In the genomic region with DNA sequence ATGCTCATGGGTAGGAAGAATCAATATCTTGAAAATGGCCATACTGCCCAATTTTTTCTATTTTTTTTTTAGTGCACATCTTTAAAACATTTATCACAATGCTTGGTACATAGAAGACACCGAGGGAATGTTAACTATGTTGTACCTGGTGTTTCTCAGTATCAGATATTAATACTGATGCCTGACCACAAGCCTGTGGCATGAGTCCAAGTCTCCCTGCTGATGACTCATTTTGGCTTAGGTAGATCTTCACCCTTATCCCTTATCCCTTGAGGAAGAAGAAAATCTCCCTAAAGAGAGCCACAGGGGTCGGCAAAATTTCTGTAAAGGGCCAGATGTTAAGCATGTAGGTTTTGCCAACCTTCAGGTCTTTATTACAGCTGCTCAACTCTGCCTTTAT, we compare ENCODE assay signal across 15 cellular contexts. TPM values are rescaled to one million over a fixed set of nuclear protein-coding genes. Genes with fewer than 3 reads are reported as not detected.
DNase-seq lines count a peak whose midpoint lies in the region; ATAC-seq and TF ChIP-seq lines count a peak whose summit lies in the region.
"Had no signal": no experiment of that assay in that cellular context is flagged by ENCODE, and none has a peak within 500 bp of the region (broad histone marks: within the 10 kb centered on the region; RNA-seq: fewer than 3 reads in every experiment).

No MANE protein-coding gene starts in this region.

- peak overlapping the region; percentile 48 for H3K4me2 ChIP-seq in PC-9

- no peak for TF ChIP-seq POLR2A in uterus (IDR thresholded peaks at IDR 0.05)

- no peak overlapping the region for H2AFZ ChIP-seq in PC-9

- POLR2A ChIA-PET in PC-9 (lab: Charles Lee; ENCODE audit: unreplicated experiment) = no interaction called here

- H3K27me3 ChIP-seq in PC-9 (ENCODE audit: insufficient read depth, low read depth) (no peaks in the 10 kb centered on the region), uterus (no peaks in the 10 kb centered on the region)
- H3K27me3 ChIP-seq: body of pancreas, esophagus squamous epithelium, left lung, testis had no signal

- H3K79me2 ChIP-seq in PC-9 (ENCODE audit: low read depth) = no peaks in the 10 kb centered on the region

- no peak for ATAC-seq in GM19035 (IDR thresholded peaks at IDR 0.05; ENCODE audit: unreplicated experiment)
- ATAC-seq: body of pancreas, left lung, T-helper 17 cell had no signal

- intact Hi-C loops in PC-9 (cut with micrococcal nuclease; ENCODE audit: unreplicated experiment) (loop anchor here (5.0 kb wide), 2 partner anchors 33 to 188 kb away; a partner anchor contains a TSS), uterus (cut with DNase I; ENCODE audit: low total_unique reads) (no loop called here)

- H3K36me3 ChIP-seq in PC-9 (ENCODE audit: low read depth) (0 out of 2 replicates have a peak, but pooled peaks cover 4% of the 10 kb centered on the region), uterus (no peaks in the 10 kb centered on the region)
- H3K36me3 ChIP-seq: esophagus squamous epithelium, left lung had no signal

- no peaks in the 10 kb centered on the region for H3K9me2 ChIP-seq in PC-9 (ENCODE audit: insufficient read depth)

- H4K20me1 ChIP-seq in PC-9 (ENCODE audit: insufficient read depth) = no peaks in the 10 kb centered on the region

- H3K4me3 ChIP-seq in HFF-Myc (replicated peaks; ENCODE audit: low read depth, low read length) = no peak overlapping the region
- no peak overlapping the region for H3K4me3 ChIP-seq in PC-9
- H3K4me3 ChIP-seq in epithelial cell of esophagus (ENCODE audit: low read length) = no peak overlapping the region
- H3K4me3 ChIP-seq in uterus = no peak overlapping the region
- H3K4me3 ChIP-seq: body of pancreas, esophagus squamous epithelium, left lung, testis had no signal

- no peaks in the 10 kb centered on the region for H3K9me3 ChIP-seq in PC-9 (ENCODE audit: insufficient read depth, low read depth)
- no peaks in the 10 kb centered on the region for H3K9me3 ChIP-seq in uterus
- H3K9me3 ChIP-seq: body of pancreas, esophagus squamous epithelium, left lung, testis had no signal

- no peak for TF ChIP-seq CTCF in HFF-Myc (IDR thresholded peaks at IDR 0.05; ENCODE audit: low read depth, low read length, missing control alignments)
- TF ChIP-seq CTCF in PC-9 (conservative IDR thresholded peaks at IDR 0.05) = no peak
- TF ChIP-seq CTCF in epithelial cell of esophagus (IDR thresholded peaks at IDR 0.05; ENCODE audit: insufficient read depth, low read depth, low read length, missing control alignments) = no peak
- TF ChIP-seq CTCF in uterus (IDR thresholded peaks at IDR 0.05) = no peak

- CTCF ChIA-PET in PC-9 (lab: Charles Lee) = no interaction called here

- H3K27ac ChIP-seq in PC-9 (peak overlapping the region; percentile 33), uterus (no peak overlapping the region)
- H3K27ac ChIP-seq: body of pancreas, esophagus squamous epithelium, left lung, testis had no signal

- BruUV-seq in PC-9 (replicated peaks; lab: Mats Ljungman, UMichigan) = no TSS peak

- H3K4me1 ChIP-seq in PC-9 (replicated peaks; ENCODE audit: insufficient read depth) = peaks cover 19% of the 10 kb centered on the region
- H3K4me1 ChIP-seq in uterus = no peaks in the 10 kb centered on the region
- H3K4me1 ChIP-seq: body of pancreas, testis had no signal

- H3F3A ChIP-seq in PC-9 (ENCODE audit: insufficient read depth, low read depth) = peaks cover 12% of the 10 kb centered on the region

- peak; percentile 75 for DNase-seq in HFF-Myc (ENCODE audit: extremely low read depth, low read depth)
- DNase-seq in PC-9 = peak; percentile 86 to 92
- peak; percentile 93 for DNase-seq in epithelial cell of esophagus (ENCODE audit: low read depth)
- DNase-seq in uterus = peak; percentile 30 to 54
- no peak for DNase-seq in pons (ENCODE audit: low spot score)
- no peak for DNase-seq in anterior cingulate cortex (lab: John Stamatoyannopoulos, UW)
- DNase-seq: esophagus squamous epithelium, GOT3, left lung, NCI-H1092, NCI-H69, T-helper 17 cell, testis had no signal

RNA-seq across cellular contexts. Expression of a gene that starts 14.5 kb away (rescaled TPM):
- total RNA-seq in PC-9 (2021) (46.8 and 50.7 TPM in 2 replicates), uterus (10 to 100 TPM; 26.6 to 59.0 (median 36.8) TPM)

RNA-seq across cellular contexts. Expression of a gene that starts 56.7 kb away (rescaled TPM):
- total RNA-seq in PC-9 (2021) (15.8 and 16.9 TPM in 2 replicates), uterus (10 to 100 TPM in 2 of 4 donors, 1 to 10 TPM in 2; 3.6 to 27.4 (median 11.6) TPM)

Comparison
In these comparisons a context has a peak if more than half of its experiments do, and no peak if none do; other contexts are left out.
1. DNase-seq: peak in HFF-Myc (single experiment), PC-9 (2 of 2), epithelial cell of esophagus (single experiment) and uterus (2 of 2); none in pons (single experiment) and anterior cingulate cortex (0 of 58).